Comparison of ENCODE assay signal across 11 cellular contexts in the genomic region with DNA sequence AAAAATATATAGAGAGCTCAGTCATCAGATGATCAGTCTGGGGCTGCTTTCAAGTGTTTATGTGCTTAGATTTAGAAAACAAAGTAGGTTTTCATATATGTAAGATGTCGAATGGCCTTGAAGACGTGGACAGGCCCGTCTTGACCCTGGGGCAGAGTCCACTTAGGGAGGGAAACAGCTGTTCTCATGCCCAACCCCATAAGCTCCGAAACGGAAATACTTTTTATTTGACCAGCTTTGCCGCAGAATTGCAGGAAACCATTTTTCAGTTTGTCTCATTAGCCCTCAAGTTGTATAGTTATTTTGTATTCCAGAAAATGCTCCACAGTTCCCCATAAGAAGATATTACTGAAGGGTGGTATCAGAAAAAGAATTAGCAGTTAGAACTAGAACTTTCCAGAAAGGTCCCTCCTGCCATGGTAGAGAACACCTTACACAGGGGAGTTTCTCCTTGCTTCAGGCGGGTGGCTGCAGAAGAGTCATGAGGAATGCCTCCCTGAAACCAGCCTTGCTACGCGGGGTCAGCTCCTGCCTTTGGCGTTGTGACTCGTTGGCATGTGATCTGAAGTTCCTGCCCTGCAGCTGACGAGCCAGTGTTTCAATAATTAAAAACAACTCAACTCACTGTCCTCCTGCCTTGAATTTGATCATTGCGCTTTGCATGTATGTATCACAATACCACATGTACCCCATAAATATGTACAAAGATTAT.
A peak's percentile ranks its signal among the peaks of the same experiment; 100 is the strongest.
DNase-seq lines count a peak whose midpoint lies in the region; ATAC-seq, FAIRE-seq and TF ChIP-seq lines count a peak whose summit lies in the region.
"Had no signal": no experiment of that assay in that cellular context is flagged by ENCODE, and none has a peak within 500 bp of the region (broad histone marks: within the 10 kb centered on the region; RNA-seq: fewer than 3 reads in every experiment).

No MANE protein-coding gene starts in this region.

- no peak for ATAC-seq in HG03439 (IDR thresholded peaks at IDR 0.05; ENCODE audit: unreplicated experiment)
- no peak for ATAC-seq in GM18505 (IDR thresholded peaks at IDR 0.05; ENCODE audit: unreplicated experiment)
- ATAC-seq: left lobe of liver had no signal

- peaks cover 34% of the 10 kb centered on the region for H3K36me3 ChIP-seq in MM.1S (replicated peaks; ENCODE audit: insufficient read depth, low read length)
- H3K36me3 ChIP-seq in hepatocyte (replicated peaks; ENCODE audit: insufficient read depth, low read depth), result no peaks in the 10 kb centered on the region

- H3K79me2 ChIP-seq in MM.1S (ENCODE audit: low read length) (peaks cover 100% of the 10 kb centered on the region), hepatocyte (no peaks in the 10 kb centered on the region)

- DNase-seq in GM19239 (ENCODE audit: insufficient read length, low spot score), result no peak
- DNase-seq in MM.1S, result peak; percentile 42
- peak; percentile 13 for DNase-seq in fibroblast of mammary gland (ENCODE audit: low read depth)
- DNase-seq in pons (ENCODE audit: low spot score), result peak; percentile 38
- no peak for DNase-seq in hepatocyte (ENCODE audit: low spot score)
- no peak for DNase-seq in AG08396 (ENCODE audit: low spot score)
- DNase-seq: activated CD8-positive, alpha-beta memory T cell treated with anti-CD3 and anti-CD28 coated beads, Interleukin-2, amount 50 U/mL, for 48 hours; OCI-M1 had no signal

- H3K9me2 ChIP-seq in MM.1S (replicated peaks; ENCODE audit: insufficient read depth, low read length) (no peaks in the 10 kb centered on the region), hepatocyte (replicated peaks; ENCODE audit: insufficient read depth) (no peaks in the 10 kb centered on the region)

- TF ChIP-seq CTCF in MM.1S (IDR thresholded peaks at IDR 0.05; ENCODE audit: low read length) (no peak), fibroblast of mammary gland (conservative IDR thresholded peaks at IDR 0.05; ENCODE audit: control insufficient read depth, insufficient read depth, low read depth, low read length) (no peak), hepatocyte (IDR thresholded peaks at IDR 0.05; ENCODE audit: poor library complexity) (no peak)

- H4K20me1 ChIP-seq in MM.1S (ENCODE audit: insufficient read depth, low read length), result peaks cover 73% of the 10 kb centered on the region
- no peaks in the 10 kb centered on the region for H4K20me1 ChIP-seq in hepatocyte (ENCODE audit: insufficient read depth, poor library complexity, severe bottlenecking)

- peak overlapping the region; percentile 28; the same call in 1 of the 2 replicates for H3K4me3 ChIP-seq in MM.1S (ENCODE audit: low read length)
- no peak overlapping the region for H3K4me3 ChIP-seq in fibroblast of mammary gland (ENCODE audit: control insufficient read depth, low read depth, low read length)
- no peak overlapping the region for H3K4me3 ChIP-seq in hepatocyte

- peaks cover 81% of the 10 kb centered on the region for H3K4me1 ChIP-seq in MM.1S (ENCODE audit: low read length)
- no peaks in the 10 kb centered on the region for H3K4me1 ChIP-seq in hepatocyte (ENCODE audit: insufficient read depth)

- peak; percentile 70 for FAIRE-seq in GM19239 (lab: Jason Lieb, UNC)

- 94% methylated on average over 13 of the region's 13 CpGs for WGBS in hepatocyte (ENCODE audit: low lambda C conversion rate, missing lambda C conversion rate)

- H3K9me3 ChIP-seq in MM.1S (replicated peaks; ENCODE audit: insufficient read depth, low read length), result no peaks in the 10 kb centered on the region
- no peaks in the 10 kb centered on the region for H3K9me3 ChIP-seq in hepatocyte (ENCODE audit: low read depth)

- H3K27me3 ChIP-seq in MM.1S (replicated peaks; ENCODE audit: insufficient read depth, low read length) (no peaks in the 10 kb centered on the region), hepatocyte (no peaks in the 10 kb centered on the region)

- H2AFZ ChIP-seq in MM.1S (ENCODE audit: low read length) (no peak overlapping the region), hepatocyte (no peak overlapping the region)

- peak overlapping the region; percentile 50; the same call in 1 of the 2 replicates for H3K9ac ChIP-seq in MM.1S (ENCODE audit: low read length)

- no peak for TF ChIP-seq POLR2A in GM18505 (IDR thresholded peaks at IDR 0.05; ENCODE audit: borderline replicate concordance, extremely low read depth, insufficient read depth, insufficient read length)

- H3K4me2 ChIP-seq in MM.1S (ENCODE audit: low read depth, low read length), result peak overlapping the region; percentile 51
- H3K4me2 ChIP-seq in hepatocyte, result no peak overlapping the region

- H3F3A ChIP-seq in MM.1S (ENCODE audit: insufficient read depth, low read length), result peaks cover 83% of the 10 kb centered on the region

- peak overlapping the region; percentile 82 for H3K27ac ChIP-seq in MM.1S (ENCODE audit: low read length)
- no peak overlapping the region for H3K27ac ChIP-seq in hepatocyte

Comparison
In these comparisons a context has a peak if more than half of its experiments do, and no peak if none do; other contexts are left out.
1. DNase-seq: peak in MM.1S (single experiment), fibroblast of mammary gland (single experiment) and pons (single experiment); none in GM19239 (single experiment), hepatocyte (single experiment) and AG08396 (single experiment).